Comparison of ENCODE assay signal across 8 cellular contexts in the genomic region with DNA sequence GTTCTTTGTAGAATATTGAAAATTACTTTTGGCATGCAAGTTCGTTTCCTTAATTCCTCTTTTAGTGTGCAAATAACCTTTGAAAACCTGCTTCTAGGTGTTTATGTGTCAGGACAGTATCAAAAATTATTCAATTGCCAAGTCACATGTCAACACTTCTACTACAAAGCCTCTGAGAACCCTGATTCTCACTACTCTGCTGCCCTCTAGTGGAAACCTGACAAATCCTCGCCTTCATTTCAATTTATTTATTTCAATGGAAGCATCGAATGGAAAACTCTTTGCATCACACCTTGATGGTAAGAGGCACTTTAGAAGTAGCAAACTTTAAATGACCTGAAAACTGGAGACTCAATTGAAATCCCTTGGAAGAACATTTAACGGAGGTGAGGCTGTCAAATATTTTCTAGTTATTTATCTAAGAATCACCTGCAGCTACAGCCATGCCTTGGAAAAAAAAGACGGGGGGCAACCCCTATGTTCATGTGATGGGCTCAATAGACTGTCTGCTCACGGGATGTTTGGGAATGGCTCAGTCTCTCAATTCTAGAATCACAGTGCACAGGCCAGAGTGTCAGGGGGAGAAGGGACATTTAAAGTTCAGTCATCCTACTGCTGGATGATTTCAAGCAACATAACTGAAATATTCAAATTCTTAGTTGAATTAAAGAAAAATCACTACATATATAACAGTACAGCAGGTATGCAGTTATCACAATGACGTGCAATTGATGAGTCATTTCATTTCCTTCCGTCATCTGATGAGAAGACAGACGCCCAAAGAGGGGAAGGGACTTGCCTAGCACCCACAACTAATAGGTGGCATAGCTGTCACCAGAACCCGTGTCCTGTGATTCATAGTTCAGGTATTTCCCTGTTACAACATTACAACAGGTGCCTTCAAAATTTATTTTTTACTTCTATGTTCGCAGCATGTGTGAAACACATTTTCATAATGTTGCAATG.
DNase-seq lines count a peak whose midpoint lies in the region; ATAC-seq, FAIRE-seq and TF ChIP-seq lines count a peak whose summit lies in the region.

No MANE protein-coding gene starts in this region.

- no peaks in the 10 kb centered on the region for H3K9me3 ChIP-seq in AG04450 (ENCODE audit: control insufficient read depth, insufficient read depth, low read length)
- H3K9me3 ChIP-seq in NT2/D1 (ENCODE audit: insufficient read depth, low read length) = no peaks in the 10 kb centered on the region
- H3K9me3 ChIP-seq in uterus = no peaks in the 10 kb centered on the region

- no peaks in the 10 kb centered on the region for H3K36me3 ChIP-seq in NT2/D1 (ENCODE audit: insufficient read depth, insufficient read length, low read length)
- no peaks in the 10 kb centered on the region for H3K36me3 ChIP-seq in bronchial epithelial cell (ENCODE audit: control insufficient read depth, insufficient read depth, low read length)
- H3K36me3 ChIP-seq in uterus = no peaks in the 10 kb centered on the region

- no peak for ATAC-seq in GM19397 (IDR thresholded peaks at IDR 0.05; ENCODE audit: unreplicated experiment)

- H3K4me1 ChIP-seq in NT2/D1 (ENCODE audit: insufficient read depth, insufficient read length) (no peaks in the 10 kb centered on the region), uterus (no peaks in the 10 kb centered on the region)

- H3K27me3 ChIP-seq in AG04450 (ENCODE audit: control insufficient read depth, insufficient read depth, low read length) (no peaks in the 10 kb centered on the region), NT2/D1 (ENCODE audit: insufficient read depth, insufficient read length) (no peaks in the 10 kb centered on the region), bronchial epithelial cell (ENCODE audit: control insufficient read depth, insufficient read depth, low read length) (no peaks in the 10 kb centered on the region), uterus (no peaks in the 10 kb centered on the region)

- CTCF ChIA-PET in AG04450 (lab: Charles Lee) = interaction anchor here (0.5 to 4.0 kb wide), 34 partner anchors 10 to 1178 kb away, joined by 3 to 56 read pairs (median 4); no protein-coding TSS in a partner anchor

- no peak overlapping the region for H3K9ac ChIP-seq in NT2/D1 (ENCODE audit: insufficient read length, low read depth)

- no peak overlapping the region for H3K4me3 ChIP-seq in AG04450 (ENCODE audit: low read depth, low read length)
- no peak overlapping the region for H3K4me3 ChIP-seq in NT2/D1 (ENCODE audit: insufficient read length, low read depth)
- H3K4me3 ChIP-seq in bronchial epithelial cell (ENCODE audit: low read depth, low read length) = no peak overlapping the region
- H3K4me3 ChIP-seq in uterus = no peak overlapping the region

- DNase-seq in AG04450 (ENCODE audit: low read depth, low spot score) = peak; percentile 47
- DNase-seq in GM10266 (ENCODE audit: extremely low spot score) = peak; percentile 34
- peak; percentile 66 for DNase-seq in NT2/D1 (ENCODE audit: low read depth, low spot score)
- peak; percentile 72 for DNase-seq in bronchial epithelial cell (ENCODE audit: low read depth)
- DNase-seq in left kidney (ENCODE audit: low read depth, low spot score) = peak; percentile 92
- peak; percentile 19 to 61 for DNase-seq in uterus

- POLR2A ChIA-PET in AG04450 (lab: Yijun Ruan, JAX) = no interaction called here

- intact Hi-C loops in uterus (cut with DNase I; ENCODE audit: low total_unique reads) = no loop called here

- TF ChIP-seq RAD21 in Ishikawa (IDR thresholded peaks at IDR 0.05; ENCODE audit: low read depth) = peak; percentile 68

- no peak for TF ChIP-seq POLR2A in uterus (IDR thresholded peaks at IDR 0.05)

- no peak for FAIRE-seq in bronchial epithelial cell (lab: Jason Lieb, UNC)

- H3K27ac ChIP-seq in AG04450 (ENCODE audit: low read depth, low read length) (no peak overlapping the region), uterus (no peak overlapping the region)

- peak; percentile 74 for TF ChIP-seq CTCF in AG04450 (IDR thresholded peaks at IDR 0.05; ENCODE audit: low read depth, low read length)
- TF ChIP-seq CTCF in GM10266 (IDR thresholded peaks at IDR 0.05; ENCODE audit: control insufficient read depth, insufficient read depth, low read depth, missing control alignments) = peak; percentile 67
- peak; percentile 70 for TF ChIP-seq CTCF in bronchial epithelial cell (IDR thresholded peaks at IDR 0.05; ENCODE audit: insufficient read depth, low read length, severe bottlenecking)
- peak; percentile 73 to 84 (median 78) for TF ChIP-seq CTCF in uterus (IDR thresholded peaks at IDR 0.05)

- TF ChIP-seq EP300 in Ishikawa (IDR thresholded peaks at IDR 0.05; ENCODE audit: borderline replicate concordance) = no peak

TF ChIP-seq in Ishikawa, 13 proteins besides CTCF, POLR2A, EP300 and RAD21:
- no peak for TF ChIP-seq YY1 (IDR thresholded peaks at IDR 0.05; ENCODE audit: low read depth)
- no peak for TF ChIP-seq TCF12 (IDR thresholded peaks at IDR 0.05; ENCODE audit: low read depth)
- TF ChIP-seq FOXM1 (IDR thresholded peaks at IDR 0.05; ENCODE audit: borderline replicate concordance, low read depth) = no peak
- no peak for TF ChIP-seq NFIC (IDR thresholded peaks at IDR 0.05)
- TF ChIP-seq ZBTB7A (IDR thresholded peaks at IDR 0.05; ENCODE audit: low read depth) = no peak
- no peak for TF ChIP-seq CEBPB (IDR thresholded peaks at IDR 0.05)
- TF ChIP-seq TEAD4 (IDR thresholded peaks at IDR 0.05) = no peak
- TF ChIP-seq USF1 (IDR thresholded peaks at IDR 0.05) = no peak
- TF ChIP-seq EGR1 (IDR thresholded peaks at IDR 0.05) = no peak
- TF ChIP-seq CREB1 (IDR thresholded peaks at IDR 0.05; ENCODE audit: low read depth) = no peak
- no peak for TF ChIP-seq TAF1 (IDR thresholded peaks at IDR 0.05; ENCODE audit: low read depth)

Comparison
In these comparisons a context has a peak if more than half of its experiments do, and no peak if none do; other contexts are left out.
1. DNase-seq: peak in every context shown above with its lines; median percentile 92 in left kidney; 72 in bronchial epithelial cell; 66 in NT2/D1; 47 in AG04450; 40 in uterus; 34 in GM10266.